ENCODE assay signal across 8 cellular contexts in genomic region chr10:119139464-119140067, GRCh38. TPM values are rescaled to one million over a fixed set of nuclear protein-coding genes. Genes with fewer than 3 reads are reported as not detected.
DNase-seq lines count a peak whose midpoint lies in the region; ATAC-seq and TF ChIP-seq lines count a peak whose summit lies in the region.

No MANE protein-coding gene starts in this region.

- DNase-seq in Daoy (ENCODE audit: low read depth) (peak; percentile 60), ecto neural progenitor cell (ENCODE audit: low spot score) (peak; percentile 55), naive B cell (peak; percentile 6), upper lobe of right lung (no peak), NCI-H2196 (lab: John Stamatoyannopoulos, UW; ENCODE audit: unreplicated experiment) (no peak), NCI-H1930 (lab: John Stamatoyannopoulos, UW) (no peak)
- DNase-seq in activated CD4-positive, alpha-beta T cell treated with anti-CD3 and anti-CD28 coated beads for 24 hours (ENCODE audit: low read depth in 2 of 2): peak; percentile 22 to 30

- no peaks in the 10 kb centered on the region for H3K79me2 ChIP-seq in KMS-11 (ENCODE audit: insufficient read depth, low read depth)

- no peak overlapping the region for H3K4me3 ChIP-seq in KMS-11 (IDR thresholded peaks at IDR 0.05; ENCODE audit: insufficient read depth, low read depth, low read length)
- H3K4me3 ChIP-seq in upper lobe of right lung: no peak overlapping the region

- H3K27me3 ChIP-seq in KMS-11 (ENCODE audit: insufficient read depth, low read depth) (no peaks in the 10 kb centered on the region), upper lobe of right lung (no peaks in the 10 kb centered on the region)

- peaks cover 24% of the 10 kb centered on the region for H3K4me1 ChIP-seq in KMS-11 (ENCODE audit: low read depth, poor library complexity, severe bottlenecking)
- peaks cover 8% of the 10 kb centered on the region for H3K4me1 ChIP-seq in upper lobe of right lung

- H3K36me3 Mint-ChIP-seq in naive B cell: no peaks in the 10 kb centered on the region

- peak overlapping the region; percentile 39; the same call in 1 of the 2 replicates for H3K4me2 ChIP-seq in KMS-11

- H3K4me3 Mint-ChIP-seq in naive B cell: no peak overlapping the region

- H3K36me3 ChIP-seq in KMS-11 (ENCODE audit: insufficient read depth) (no peaks in the 10 kb centered on the region), upper lobe of right lung (peaks cover 5% of the 10 kb centered on the region)

- peak overlapping the region in 3 of 6 donors; percentile 3 to 88 (median 69) for H3K27ac Mint-ChIP-seq in naive B cell

- H3K27ac ChIP-seq in KMS-11: peak overlapping the region; percentile 29; the same call in 1 of the 2 replicates
- H3K27ac ChIP-seq in upper lobe of right lung: no peak overlapping the region

- H3K9me3 ChIP-seq in upper lobe of right lung: no peaks in the 10 kb centered on the region

- no peaks in the 10 kb centered on the region for H4K20me1 ChIP-seq in KMS-11 (ENCODE audit: insufficient read depth)

- no peaks in the 10 kb centered on the region for H3K4me1 Mint-ChIP-seq in naive B cell

- peak; percentile 67 for TF ChIP-seq CTCF in KMS-11 (conservative IDR thresholded peaks at IDR 0.05; ENCODE audit: low read depth, low read length)
- peak; percentile 54 for TF ChIP-seq CTCF in upper lobe of right lung (IDR thresholded peaks at IDR 0.05)

- intact Hi-C loops in upper lobe of right lung (cut with DNase I): no loop called here

- peaks cover 0 to 1% (median 0%) of the 10 kb centered on the region in 7 donors for H3K9me3 Mint-ChIP-seq in naive B cell

- ATAC-seq in naive B cell (ENCODE audit: low read depth in 2 of 2) (peak; percentile 55 to 65), upper lobe of right lung (peak; percentile 84)

- H3K27me3 Mint-ChIP-seq in naive B cell: no peaks in the 10 kb centered on the region

- H2AFZ ChIP-seq in KMS-11 (ENCODE audit: low read depth): no peak overlapping the region

- no peak overlapping the region for H3K9ac ChIP-seq in KMS-11

RNA-seq across cellular contexts. Expression of gene SFXN4, which starts 25.9 kb away (rescaled TPM):
- total RNA-seq in Daoy (2014; rRNA removed; shearing (Covaris generic)): 14.1 and 27.9 TPM in 2 replicates
- polyA plus RNA-seq in naive B cell (ENCODE audit: low read depth in 6 of 6): 10 to 100 TPM; 11.0 to 17.1 (median 13.9) TPM
- total RNA-seq in upper lobe of right lung: 20.8 TPM

RNA-seq across cellular contexts. Expression of gene DENND10, which starts 35.7 kb away (rescaled TPM):
- 19.1 and 36.2 TPM in 2 replicates for total RNA-seq in Daoy (2014; rRNA removed; shearing (Covaris generic))
- polyA plus RNA-seq in naive B cell (ENCODE audit: low read depth in 6 of 6): 10 to 100 TPM in 5 of 6 donors, 1 to 10 TPM in 1; 10.0 to 24.2 (median 18.8) TPM
- 27.7 TPM for total RNA-seq in upper lobe of right lung

RNA-seq across cellular contexts. Expression of gene PRDX3, which starts 39.0 kb away (rescaled TPM):
- total RNA-seq in Daoy (2014; rRNA removed; shearing (Covaris generic)): 171 and 179 TPM in 2 replicates
- polyA plus RNA-seq in naive B cell (ENCODE audit: low read depth in 6 of 6): 10 to 100 TPM; 32.2 to 63.0 (median 54.7) TPM
- total RNA-seq in upper lobe of right lung: 76.7 TPM

RNA-seq across cellular contexts. Expression of gene EIF3A, which starts 58.9 kb away (rescaled TPM):
- total RNA-seq in Daoy (2014; rRNA removed; shearing (Covaris generic)): 81.6 and 82.6 TPM in 2 replicates
- 10 to 100 TPM; 23.4 to 47.8 (median 32.0) TPM for polyA plus RNA-seq in naive B cell (ENCODE audit: low read depth in 6 of 6)
- total RNA-seq in upper lobe of right lung: 96.9 TPM

Comparison
In these comparisons a context has a peak if more than half of its experiments do, and no peak if none do; other contexts are left out.
1. DNase-seq: peak in Daoy (single experiment), activated CD4-positive, alpha-beta T cell treated with anti-CD3 and anti-CD28 coated beads for 24 hours (2 of 2), ecto neural progenitor cell (single experiment) and naive B cell (single experiment); none in upper lobe of right lung (single experiment), NCI-H2196 (single experiment) and NCI-H1930 (0 of 2).